Comparison of ENCODE assay signal across 1 cellular context in genomic region chr16:69049603-69050002, GRCh38. TPM values are rescaled to one million over a fixed set of nuclear protein-coding genes. Genes with fewer than 3 reads are reported as not detected.
"Had no signal": no experiment of that assay in that cellular context is flagged by ENCODE, and none has a peak within 500 bp of the region (broad histone marks: within the 10 kb centered on the region; RNA-seq: fewer than 3 reads in every experiment).

No MANE protein-coding gene starts in this region.

RNA-seq across cellular contexts. Expression of gene HAS3, which starts 55.9 kb away (rescaled TPM):
- total RNA-seq: ascending aorta had no signal
